ENCODE assay signal across 17 cellular contexts in the genomic region with DNA sequence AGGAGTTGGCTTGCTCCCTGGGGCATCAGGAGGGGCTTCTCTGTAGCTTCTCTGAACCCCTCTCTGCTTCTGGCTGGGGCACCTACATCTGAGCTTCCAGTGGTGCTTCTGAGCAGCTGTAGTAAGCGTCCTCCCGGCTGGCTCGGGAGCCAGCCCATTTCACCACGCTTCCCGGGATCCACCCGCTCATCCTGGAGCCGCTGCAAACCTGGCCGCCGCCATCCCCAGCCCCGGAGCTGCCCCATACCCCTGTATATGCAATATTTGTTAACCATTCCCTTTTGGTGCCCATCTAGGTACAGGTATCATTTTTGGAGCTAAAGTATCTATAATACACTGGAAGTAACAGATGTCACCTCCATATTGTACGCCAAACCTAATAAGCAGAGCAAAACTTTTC. TPM values are rescaled to one million over a fixed set of nuclear protein-coding genes. Genes with fewer than 3 reads are reported as not detected.
"Had no signal": no experiment of that assay in that cellular context is flagged by ENCODE, and none has a peak within 500 bp of the region (broad histone marks: within the 10 kb centered on the region; RNA-seq: fewer than 3 reads in every experiment).

No MANE protein-coding gene starts in this region.

RNA-seq across cellular contexts. Expression of gene ANXA8, which starts 0.9 kb away (rescaled TPM):
- total RNA-seq: naive thymus-derived CD8-positive, alpha-beta T cell; natural killer cell treated with Interleukin-12 subunit alpha and Interleukin-12 subunit beta and Interleukin-15 and Interleukin-18, amount 100 ng/mL, for 72 hours; neural crest cell; osteocyte; posterior vena cava; pulmonary artery endothelial cell had no signal

RNA-seq across cellular contexts. Expression of gene FAM25G, which starts 6.7 kb away (rescaled TPM):
- total RNA-seq: naive thymus-derived CD8-positive, alpha-beta T cell; natural killer cell treated with Interleukin-12 subunit alpha and Interleukin-12 subunit beta and Interleukin-15 and Interleukin-18, amount 100 ng/mL, for 72 hours; neural crest cell; omental fat pad; osteocyte; pancreas; posterior vena cava; prostate gland; pulmonary artery endothelial cell; right atrium auricular region; sciatic nerve; smooth muscle cell; spleen; transverse colon; upper lobe of left lung; ureter; vagina had no signal
